ENCODE assay signal across 17 cellular contexts in the genomic region with DNA sequence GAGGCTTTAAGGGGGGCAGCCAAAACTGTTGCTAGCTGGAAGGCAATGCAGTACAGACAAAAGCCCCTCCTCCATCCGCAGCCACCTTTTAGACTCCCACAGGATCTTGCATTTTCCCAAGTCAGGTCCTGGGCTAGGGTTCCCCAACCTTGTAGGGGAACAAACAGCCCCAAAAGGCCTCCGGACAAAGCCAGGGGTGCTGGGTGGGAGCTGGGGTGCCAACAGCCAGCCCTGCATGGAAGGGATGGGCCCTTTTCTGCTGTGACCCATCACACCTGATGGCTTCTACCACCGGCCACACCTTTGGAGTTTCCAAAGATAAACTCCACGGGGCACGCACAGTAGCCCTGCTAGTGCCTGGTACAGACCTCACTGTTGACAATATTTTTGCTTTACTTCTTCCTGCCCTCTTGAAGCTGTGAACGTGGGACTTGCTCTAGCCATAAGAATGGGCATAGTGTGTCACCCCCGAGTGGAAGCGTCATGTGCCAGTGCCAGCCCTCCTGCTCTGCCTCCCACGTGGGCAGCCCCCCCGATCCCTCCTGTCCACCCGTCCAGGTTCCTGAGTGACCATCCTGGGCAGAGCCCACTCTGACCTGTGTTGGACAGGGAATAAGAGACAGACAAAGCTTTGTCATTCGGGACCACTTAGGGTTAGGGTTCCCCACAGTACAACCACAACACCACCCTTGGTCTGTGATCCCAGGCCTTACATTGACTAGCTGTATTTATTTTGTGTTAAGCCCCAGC. TPM values are rescaled to one million over a fixed set of nuclear protein-coding genes. Genes with fewer than 3 reads are reported as not detected.
A peak's percentile ranks its signal among the peaks of the same experiment; 100 is the strongest.
DNase-seq lines count a peak whose midpoint lies in the region; ATAC-seq and TF ChIP-seq lines count a peak whose summit lies in the region.
"Had no signal": no experiment of that assay in that cellular context is flagged by ENCODE, and none has a peak within 500 bp of the region (broad histone marks: within the 10 kb centered on the region; RNA-seq: fewer than 3 reads in every experiment).

No MANE protein-coding gene starts in this region.

- H3K27me3 Mint-ChIP-seq in WTC11 (ENCODE audit: low read depth) (no peaks in the 10 kb centered on the region), glutamatergic neuron (ENCODE audit: unreplicated experiment) (peaks cover 3% of the 10 kb centered on the region), nephron (ENCODE audit: low read depth) (no peaks in the 10 kb centered on the region)
- H3K27me3 Mint-ChIP-seq: activated naive CD8-positive, alpha-beta T cell treated with anti-CD3 and anti-CD28 coated beads, Interleukin-2, amount 50 U/mL, for 24 hours had no signal

- H3K4me1 Mint-ChIP-seq in WTC11 (peaks cover 15% of the 10 kb centered on the region), glutamatergic neuron (ENCODE audit: low read depth, unreplicated experiment) (peaks cover 3% of the 10 kb centered on the region), nephron (peaks cover 15% of the 10 kb centered on the region)

- no peak overlapping the region for H3K4me3 Mint-ChIP-seq in WTC11
- no peak overlapping the region for H3K4me3 Mint-ChIP-seq in glutamatergic neuron (ENCODE audit: unreplicated experiment)
- H3K4me3 Mint-ChIP-seq in nephron: no peak overlapping the region
- H3K4me3 Mint-ChIP-seq: activated naive CD8-positive, alpha-beta T cell treated with anti-CD3 and anti-CD28 coated beads, Interleukin-2, amount 50 U/mL, for 24 hours had no signal

- DNase-seq in AG04450 (ENCODE audit: low read depth, low spot score) (no peak), WTC11 (ENCODE audit: low spot score) (no peak), glutamatergic neuron (no peak), HK-2 (ENCODE audit: unreplicated experiment) (no peak), foreskin melanocyte (no peak), NCI-H510A treated with DMSO at 0.1 percent for 48 hours (lab: John Stamatoyannopoulos, UW) (no peak)
- DNase-seq in activated CD4-positive, alpha-beta T cell treated with anti-CD3 and anti-CD28 coated beads for 48 hours: no peak
- DNase-seq: activated naive CD8-positive, alpha-beta T cell treated with anti-CD3 and anti-CD28 coated beads, Interleukin-2, amount 50 U/mL, for 24 hours; activated T-cell treated with anti-CD3 and anti-CD28 coated beads, Interleukin-2, amount 50 U/mL, for 48 hours; cerebellar nuclear complex; gastrocnemius medialis; mesendoderm; NCI-H2107; occipital lobe; stimulated activated naive CD4-positive, alpha-beta T cell had no signal

- peak overlapping the region; percentile 61 for H3K27ac ChIP-seq in AG04450 (ENCODE audit: low read depth, low read length)
- H3K27ac ChIP-seq: vagina had no signal

- TF ChIP-seq CTCF in AG04450 (IDR thresholded peaks at IDR 0.05; ENCODE audit: low read depth, low read length) (no peak), WTC11 (IDR thresholded peaks at IDR 0.05) (no peak), glutamatergic neuron (IDR thresholded peaks at IDR 0.05; ENCODE audit: partially characterized antibody, unreplicated experiment) (no peak), nephron (IDR thresholded peaks at IDR 0.05; ENCODE audit: unreplicated experiment in 3 of 3) (no peak)

- no peaks in the 10 kb centered on the region for H3K27me3 ChIP-seq in AG04450 (ENCODE audit: control insufficient read depth, insufficient read depth, low read length)
- H3K27me3 ChIP-seq: gastrocnemius medialis, vagina had no signal

- no peak for ATAC-seq in WTC11

- no peak overlapping the region for H3K4me3 ChIP-seq in AG04450 (ENCODE audit: low read depth, low read length)
- H3K4me3 ChIP-seq: gastrocnemius medialis, vagina had no signal

- POLR2A ChIA-PET in AG04450 (lab: Yijun Ruan, JAX): interaction anchor here (0.9 to 2.5 kb wide), 4 partner anchors 11 to 50 kb away, joined by 3 to 11 read pairs (median 8); a partner anchor contains a TSS
- POLR2A ChIA-PET in WTC11 (lab: Charles Lee): no interaction called here

- peak overlapping the region; percentile 80 for H3K27ac Mint-ChIP-seq in WTC11
- peak overlapping the region; percentile 33 for H3K27ac Mint-ChIP-seq in glutamatergic neuron (ENCODE audit: unreplicated experiment)
- H3K27ac Mint-ChIP-seq in nephron: peak overlapping the region in 2 of 3 experiments; percentile 27 to 29
- H3K27ac Mint-ChIP-seq: activated naive CD8-positive, alpha-beta T cell treated with anti-CD3 and anti-CD28 coated beads, Interleukin-2, amount 50 U/mL, for 24 hours had no signal

- H3K9me3 ChIP-seq in AG04450 (ENCODE audit: control insufficient read depth, insufficient read depth, low read length): peaks cover 11% of the 10 kb centered on the region
- H3K9me3 ChIP-seq: gastrocnemius medialis, vagina had no signal

- CTCF ChIA-PET in AG04450 (lab: Charles Lee) (interaction anchor here (0.9 to 2.6 kb wide), 9 partner anchors 9 to 672 kb away, joined by 3 to 37 read pairs (median 8); no protein-coding TSS in a partner anchor), WTC11 (lab: Charles Lee) (interaction anchor here (0.6 to 2.7 kb wide), 9 partner anchors 8 to 73 kb away, joined by 3 to 37 read pairs (median 20); a partner anchor contains a TSS)

- H3K9me3 Mint-ChIP-seq in WTC11: no peaks in the 10 kb centered on the region
- peaks cover 6% of the 10 kb centered on the region for H3K9me3 Mint-ChIP-seq in glutamatergic neuron (ENCODE audit: unreplicated experiment)
- no peaks in the 10 kb centered on the region for H3K9me3 Mint-ChIP-seq in nephron
- H3K9me3 Mint-ChIP-seq: activated naive CD8-positive, alpha-beta T cell treated with anti-CD3 and anti-CD28 coated beads, Interleukin-2, amount 50 U/mL, for 24 hours had no signal

- H3K36me3 Mint-ChIP-seq in WTC11: peaks cover 58% of the 10 kb centered on the region
- peaks cover 4% of the 10 kb centered on the region for H3K36me3 Mint-ChIP-seq in glutamatergic neuron (ENCODE audit: unreplicated experiment)
- peaks cover 69% of the 10 kb centered on the region for H3K36me3 Mint-ChIP-seq in nephron (ENCODE audit: low read depth)

TF ChIP-seq in WTC11, 78 proteins besides CTCF, POLR2A, EP300 and RAD21:
- TF ChIP-seq, protein P1, sequence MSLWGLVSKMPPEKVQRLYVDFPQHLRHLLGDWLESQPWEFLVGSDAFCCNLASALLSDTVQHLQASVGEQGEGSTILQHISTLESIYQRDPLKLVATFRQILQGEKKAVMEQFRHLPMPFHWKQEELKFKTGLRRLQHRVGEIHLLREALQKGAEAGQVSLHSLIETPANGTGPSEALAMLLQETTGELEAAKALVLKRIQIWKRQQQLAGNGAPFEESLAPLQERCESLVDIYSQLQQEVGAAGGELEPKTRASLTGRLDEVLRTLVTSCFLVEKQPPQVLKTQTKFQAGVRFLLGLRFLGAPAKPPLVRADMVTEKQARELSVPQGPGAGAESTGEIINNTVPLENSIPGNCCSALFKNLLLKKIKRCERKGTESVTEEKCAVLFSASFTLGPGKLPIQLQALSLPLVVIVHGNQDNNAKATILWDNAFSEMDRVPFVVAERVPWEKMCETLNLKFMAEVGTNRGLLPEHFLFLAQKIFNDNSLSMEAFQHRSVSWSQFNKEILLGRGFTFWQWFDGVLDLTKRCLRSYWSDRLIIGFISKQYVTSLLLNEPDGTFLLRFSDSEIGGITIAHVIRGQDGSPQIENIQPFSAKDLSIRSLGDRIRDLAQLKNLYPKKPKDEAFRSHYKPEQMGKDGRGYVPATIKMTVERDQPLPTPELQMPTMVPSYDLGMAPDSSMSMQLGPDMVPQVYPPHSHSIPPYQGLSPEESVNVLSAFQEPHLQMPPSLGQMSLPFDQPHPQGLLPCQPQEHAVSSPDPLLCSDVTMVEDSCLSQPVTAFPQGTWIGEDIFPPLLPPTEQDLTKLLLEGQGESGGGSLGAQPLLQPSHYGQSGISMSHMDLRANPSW (CRISPR knock-in tag; conservative IDR thresholded peaks at IDR 0.05; ENCODE audit: low read depth): no peak
- TF ChIP-seq, protein P2, sequence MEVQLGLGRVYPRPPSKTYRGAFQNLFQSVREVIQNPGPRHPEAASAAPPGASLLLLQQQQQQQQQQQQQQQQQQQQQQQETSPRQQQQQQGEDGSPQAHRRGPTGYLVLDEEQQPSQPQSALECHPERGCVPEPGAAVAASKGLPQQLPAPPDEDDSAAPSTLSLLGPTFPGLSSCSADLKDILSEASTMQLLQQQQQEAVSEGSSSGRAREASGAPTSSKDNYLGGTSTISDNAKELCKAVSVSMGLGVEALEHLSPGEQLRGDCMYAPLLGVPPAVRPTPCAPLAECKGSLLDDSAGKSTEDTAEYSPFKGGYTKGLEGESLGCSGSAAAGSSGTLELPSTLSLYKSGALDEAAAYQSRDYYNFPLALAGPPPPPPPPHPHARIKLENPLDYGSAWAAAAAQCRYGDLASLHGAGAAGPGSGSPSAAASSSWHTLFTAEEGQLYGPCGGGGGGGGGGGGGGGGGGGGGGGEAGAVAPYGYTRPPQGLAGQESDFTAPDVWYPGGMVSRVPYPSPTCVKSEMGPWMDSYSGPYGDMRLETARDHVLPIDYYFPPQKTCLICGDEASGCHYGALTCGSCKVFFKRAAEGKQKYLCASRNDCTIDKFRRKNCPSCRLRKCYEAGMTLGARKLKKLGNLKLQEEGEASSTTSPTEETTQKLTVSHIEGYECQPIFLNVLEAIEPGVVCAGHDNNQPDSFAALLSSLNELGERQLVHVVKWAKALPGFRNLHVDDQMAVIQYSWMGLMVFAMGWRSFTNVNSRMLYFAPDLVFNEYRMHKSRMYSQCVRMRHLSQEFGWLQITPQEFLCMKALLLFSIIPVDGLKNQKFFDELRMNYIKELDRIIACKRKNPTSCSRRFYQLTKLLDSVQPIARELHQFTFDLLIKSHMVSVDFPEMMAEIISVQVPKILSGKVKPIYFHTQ (CRISPR knock-in tag; IDR thresholded peaks at IDR 0.05): 0 out of 2 replicates have a peak, but pooled peaks have one; percentile 25
TF ChIP-seq in WTC11: peak in this region for 1.

RNA-seq across cellular contexts. Expression of a gene that starts 18.8 kb away (rescaled TPM):
- 398 and 553 TPM in 2 replicates for polyA plus RNA-seq in AG04450 (2011; rRNA removed)
- 339 and 474 TPM in 2 replicates for polyA minus RNA-seq in AG04450 (2011; rRNA and poly(A)+ RNA removed)
- total RNA-seq in WTC11 (2021) (137 to 240 TPM (median 149 TPM) in 3 replicates), glutamatergic neuron (ENCODE audit: unreplicated experiment) (35.6 TPM)

RNA-seq across cellular contexts. Expression of a gene that starts 50.1 kb away (rescaled TPM):
- polyA plus RNA-seq in AG04450 (2011; rRNA removed): 30.3 and 38.0 TPM in 2 replicates
- polyA minus RNA-seq in AG04450 (2011; rRNA and poly(A)+ RNA removed): 27.2 and 28.9 TPM in 2 replicates
- total RNA-seq in WTC11 (2021) (73.9 to 109 TPM (median 76.0 TPM) in 3 replicates), glutamatergic neuron (ENCODE audit: unreplicated experiment) (46.7 TPM)

Comparison
In these comparisons a context has a peak if more than half of its experiments do, and no peak if none do; other contexts are left out.
1. H3K27ac Mint-ChIP-seq: peak in every context shown above with its lines; median percentile 80 in WTC11; 33 in glutamatergic neuron; 28 in nephron.